Comparison of ENCODE assay signal across 1 cellular context in the genomic region with DNA sequence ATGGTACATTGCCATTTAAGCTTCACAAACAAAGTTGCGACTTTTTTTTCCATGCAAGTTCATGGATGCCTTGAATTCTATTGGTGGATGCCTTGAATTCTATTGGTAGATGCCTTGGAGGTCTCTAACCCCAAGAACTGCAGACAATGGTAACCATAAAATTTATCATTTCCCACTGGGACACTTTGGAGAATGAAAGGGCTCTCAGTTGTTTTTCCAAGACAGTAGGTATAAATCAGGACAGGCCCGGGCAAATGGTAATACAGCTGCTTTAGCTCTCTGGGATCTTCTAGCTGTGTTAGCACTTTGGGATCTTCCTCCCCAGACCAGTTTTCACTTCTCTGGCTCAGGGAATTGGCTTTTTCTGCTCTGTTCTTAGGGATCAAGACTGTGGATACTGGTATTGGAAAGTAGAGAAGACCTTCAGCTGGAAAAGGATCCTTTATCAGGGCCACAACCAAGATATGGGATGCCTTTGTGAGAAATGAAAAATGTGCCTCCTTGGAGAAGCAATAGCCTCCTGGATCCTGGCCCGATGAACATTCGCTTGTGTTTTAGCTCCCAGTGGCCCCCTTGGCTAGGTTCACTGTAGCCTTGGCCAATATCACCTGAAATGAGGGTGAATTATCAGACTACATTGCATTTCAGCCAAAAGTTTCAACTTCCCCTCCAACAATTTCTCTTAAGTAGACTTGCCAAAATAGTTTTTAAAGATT.
TF ChIP-seq lines count a peak whose summit lies in the region.

No MANE protein-coding gene starts in this region.

TF ChIP-seq in GM23338, 12 proteins besides CTCF, POLR2A, EP300 and RAD21 (continued from another document):
- no peak for TF ChIP-seq CREB1 (CRISPR knock-in tag; IDR thresholded peaks at IDR 0.05; ENCODE audit: low read depth)
- no peak for TF ChIP-seq POLR2AphosphoS5 (IDR thresholded peaks at IDR 0.05; ENCODE audit: low read depth)
- TF ChIP-seq ZNF114 (CRISPR knock-in tag; IDR thresholded peaks at IDR 0.05): no peak
- TF ChIP-seq, protein P1, sequence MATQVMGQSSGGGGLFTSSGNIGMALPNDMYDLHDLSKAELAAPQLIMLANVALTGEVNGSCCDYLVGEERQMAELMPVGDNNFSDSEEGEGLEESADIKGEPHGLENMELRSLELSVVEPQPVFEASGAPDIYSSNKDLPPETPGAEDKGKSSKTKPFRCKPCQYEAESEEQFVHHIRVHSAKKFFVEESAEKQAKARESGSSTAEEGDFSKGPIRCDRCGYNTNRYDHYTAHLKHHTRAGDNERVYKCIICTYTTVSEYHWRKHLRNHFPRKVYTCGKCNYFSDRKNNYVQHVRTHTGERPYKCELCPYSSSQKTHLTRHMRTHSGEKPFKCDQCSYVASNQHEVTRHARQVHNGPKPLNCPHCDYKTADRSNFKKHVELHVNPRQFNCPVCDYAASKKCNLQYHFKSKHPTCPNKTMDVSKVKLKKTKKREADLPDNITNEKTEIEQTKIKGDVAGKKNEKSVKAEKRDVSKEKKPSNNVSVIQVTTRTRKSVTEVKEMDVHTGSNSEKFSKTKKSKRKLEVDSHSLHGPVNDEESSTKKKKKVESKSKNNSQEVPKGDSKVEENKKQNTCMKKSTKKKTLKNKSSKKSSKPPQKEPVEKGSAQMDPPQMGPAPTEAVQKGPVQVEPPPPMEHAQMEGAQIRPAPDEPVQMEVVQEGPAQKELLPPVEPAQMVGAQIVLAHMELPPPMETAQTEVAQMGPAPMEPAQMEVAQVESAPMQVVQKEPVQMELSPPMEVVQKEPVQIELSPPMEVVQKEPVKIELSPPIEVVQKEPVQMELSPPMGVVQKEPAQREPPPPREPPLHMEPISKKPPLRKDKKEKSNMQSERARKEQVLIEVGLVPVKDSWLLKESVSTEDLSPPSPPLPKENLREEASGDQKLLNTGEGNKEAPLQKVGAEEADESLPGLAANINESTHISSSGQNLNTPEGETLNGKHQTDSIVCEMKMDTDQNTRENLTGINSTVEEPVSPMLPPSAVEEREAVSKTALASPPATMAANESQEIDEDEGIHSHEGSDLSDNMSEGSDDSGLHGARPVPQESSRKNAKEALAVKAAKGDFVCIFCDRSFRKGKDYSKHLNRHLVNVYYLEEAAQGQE (IDR thresholded peaks at IDR 0.05; ENCODE audit: unreplicated experiment): no peak
- TF ChIP-seq ZNF331 (CRISPR knock-in tag; IDR thresholded peaks at IDR 0.05; ENCODE audit: low read depth): no peak
- TF ChIP-seq EZH2phosphoT487 (IDR thresholded peaks at IDR 0.05; ENCODE audit: unreplicated experiment): no peak
- no peak for TF ChIP-seq NANOG (IDR thresholded peaks at IDR 0.05; ENCODE audit: borderline replicate concordance)
- TF ChIP-seq, protein P2, sequence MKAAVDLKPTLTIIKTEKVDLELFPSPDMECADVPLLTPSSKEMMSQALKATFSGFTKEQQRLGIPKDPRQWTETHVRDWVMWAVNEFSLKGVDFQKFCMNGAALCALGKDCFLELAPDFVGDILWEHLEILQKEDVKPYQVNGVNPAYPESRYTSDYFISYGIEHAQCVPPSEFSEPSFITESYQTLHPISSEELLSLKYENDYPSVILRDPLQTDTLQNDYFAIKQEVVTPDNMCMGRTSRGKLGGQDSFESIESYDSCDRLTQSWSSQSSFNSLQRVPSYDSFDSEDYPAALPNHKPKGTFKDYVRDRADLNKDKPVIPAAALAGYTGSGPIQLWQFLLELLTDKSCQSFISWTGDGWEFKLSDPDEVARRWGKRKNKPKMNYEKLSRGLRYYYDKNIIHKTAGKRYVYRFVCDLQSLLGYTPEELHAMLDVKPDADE (IDR thresholded peaks at IDR 0.05): no peak
- TF ChIP-seq, protein P3, sequence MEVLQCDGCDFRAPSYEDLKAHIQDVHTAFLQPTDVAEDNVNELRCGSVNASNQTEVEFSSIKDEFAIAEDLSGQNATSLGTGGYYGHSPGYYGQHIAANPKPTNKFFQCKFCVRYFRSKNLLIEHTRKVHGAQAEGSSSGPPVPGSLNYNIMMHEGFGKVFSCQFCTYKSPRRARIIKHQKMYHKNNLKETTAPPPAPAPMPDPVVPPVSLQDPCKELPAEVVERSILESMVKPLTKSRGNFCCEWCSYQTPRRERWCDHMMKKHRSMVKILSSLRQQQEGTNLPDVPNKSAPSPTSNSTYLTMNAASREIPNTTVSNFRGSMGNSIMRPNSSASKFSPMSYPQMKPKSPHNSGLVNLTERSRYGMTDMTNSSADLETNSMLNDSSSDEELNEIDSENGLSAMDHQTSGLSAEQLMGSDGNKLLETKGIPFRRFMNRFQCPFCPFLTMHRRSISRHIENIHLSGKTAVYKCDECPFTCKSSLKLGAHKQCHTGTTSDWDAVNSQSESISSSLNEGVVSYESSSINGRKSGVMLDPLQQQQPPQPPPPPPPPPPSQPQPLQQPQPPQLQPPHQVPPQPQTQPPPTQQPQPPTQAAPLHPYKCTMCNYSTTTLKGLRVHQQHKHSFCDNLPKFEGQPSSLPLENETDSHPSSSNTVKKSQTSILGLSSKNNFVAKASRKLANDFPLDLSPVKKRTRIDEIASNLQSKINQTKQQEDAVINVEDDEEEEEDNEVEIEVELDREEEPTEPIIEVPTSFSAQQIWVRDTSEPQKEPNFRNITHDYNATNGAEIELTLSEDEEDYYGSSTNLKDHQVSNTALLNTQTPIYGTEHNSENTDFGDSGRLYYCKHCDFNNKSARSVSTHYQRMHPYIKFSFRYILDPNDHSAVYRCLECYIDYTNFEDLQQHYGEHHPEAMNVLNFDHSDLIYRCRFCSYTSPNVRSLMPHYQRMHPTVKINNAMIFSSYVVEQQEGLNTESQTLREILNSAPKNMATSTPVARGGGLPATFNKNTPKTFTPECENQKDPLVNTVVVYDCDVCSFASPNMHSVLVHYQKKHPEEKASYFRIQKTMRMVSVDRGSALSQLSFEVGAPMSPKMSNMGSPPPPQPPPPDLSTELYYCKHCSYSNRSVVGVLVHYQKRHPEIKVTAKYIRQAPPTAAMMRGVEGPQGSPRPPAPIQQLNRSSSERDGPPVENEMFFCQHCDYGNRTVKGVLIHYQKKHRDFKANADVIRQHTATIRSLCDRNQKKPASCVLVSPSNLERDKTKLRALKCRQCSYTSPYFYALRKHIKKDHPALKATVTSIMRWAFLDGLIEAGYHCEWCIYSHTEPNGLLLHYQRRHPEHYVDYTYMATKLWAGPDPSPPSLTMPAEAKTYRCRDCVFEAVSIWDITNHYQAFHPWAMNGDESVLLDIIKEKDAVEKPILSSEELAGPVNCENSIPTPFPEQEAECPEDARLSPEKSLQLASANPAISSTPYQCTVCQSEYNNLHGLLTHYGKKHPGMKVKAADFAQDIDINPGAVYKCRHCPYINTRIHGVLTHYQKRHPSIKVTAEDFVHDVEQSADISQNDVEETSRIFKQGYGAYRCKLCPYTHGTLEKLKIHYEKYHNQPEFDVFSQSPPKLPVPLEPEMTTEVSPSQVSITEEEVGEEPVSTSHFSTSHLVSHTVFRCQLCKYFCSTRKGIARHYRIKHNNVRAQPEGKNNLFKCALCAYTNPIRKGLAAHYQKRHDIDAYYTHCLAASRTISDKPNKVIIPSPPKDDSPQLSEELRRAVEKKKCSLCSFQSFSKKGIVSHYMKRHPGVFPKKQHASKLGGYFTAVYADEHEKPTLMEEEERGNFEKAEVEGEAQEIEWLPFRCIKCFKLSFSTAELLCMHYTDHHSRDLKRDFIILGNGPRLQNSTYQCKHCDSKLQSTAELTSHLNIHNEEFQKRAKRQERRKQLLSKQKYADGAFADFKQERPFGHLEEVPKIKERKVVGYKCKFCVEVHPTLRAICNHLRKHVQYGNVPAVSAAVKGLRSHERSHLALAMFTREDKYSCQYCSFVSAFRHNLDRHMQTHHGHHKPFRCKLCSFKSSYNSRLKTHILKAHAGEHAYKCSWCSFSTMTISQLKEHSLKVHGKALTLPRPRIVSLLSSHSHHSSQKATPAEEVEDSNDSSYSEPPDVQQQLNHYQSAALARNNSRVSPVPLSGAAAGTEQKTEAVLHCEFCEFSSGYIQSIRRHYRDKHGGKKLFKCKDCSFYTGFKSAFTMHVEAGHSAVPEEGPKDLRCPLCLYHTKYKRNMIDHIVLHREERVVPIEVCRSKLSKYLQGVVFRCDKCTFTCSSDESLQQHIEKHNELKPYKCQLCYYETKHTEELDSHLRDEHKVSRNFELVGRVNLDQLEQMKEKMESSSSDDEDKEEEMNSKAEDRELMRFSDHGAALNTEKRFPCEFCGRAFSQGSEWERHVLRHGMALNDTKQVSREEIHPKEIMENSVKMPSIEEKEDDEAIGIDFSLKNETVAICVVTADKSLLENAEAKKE (CRISPR knock-in tag; IDR thresholded peaks at IDR 0.05): no peak
- no peak for TF ChIP-seq STAT1 (IDR thresholded peaks at IDR 0.05; ENCODE audit: unreplicated experiment)
